Comparison of ENCODE assay signal across 1 cellular context in genomic region chr20:2276015-2276414, GRCh38.
TF ChIP-seq lines count a peak whose summit lies in the region.

No MANE protein-coding gene starts in this region.

TF ChIP-seq in HepG2, 621 proteins besides CTCF, POLR2A, EP300 and RAD21 (continued from another document and continues in another):
- TF ChIP-seq SRSF9 (IDR thresholded peaks at IDR 0.05; ENCODE audit: borderline replicate concordance, insufficient read depth, low read depth, low read length, poor library complexity, severe bottlenecking) (no peak), ZNF841 (CRISPR knock-in tag; IDR thresholded peaks at IDR 0.05; ENCODE audit: borderline replicate concordance) (no peak), ZNF292 (CRISPR knock-in tag; IDR thresholded peaks at IDR 0.05; ENCODE audit: borderline replicate concordance, low read depth) (peak; percentile 21; the same call in 1 of the 2 replicates), ZNF784 (CRISPR knock-in tag; IDR thresholded peaks at IDR 0.05; ENCODE audit: borderline replicate concordance) (no peak), TEF (CRISPR knock-in tag; IDR thresholded peaks at IDR 0.05) (no peak), ELK4 (CRISPR knock-in tag; IDR thresholded peaks at IDR 0.05; ENCODE audit: borderline replicate concordance) (no peak), MAFF (IDR thresholded peaks at IDR 0.05; ENCODE audit: low read depth, low read length) (no peak), HHEX (CRISPR knock-in tag; IDR thresholded peaks at IDR 0.05) (no peak), ZXDC (CRISPR knock-in tag; IDR thresholded peaks at IDR 0.05) (no peak), HES4 (CRISPR knock-in tag; IDR thresholded peaks at IDR 0.05; ENCODE audit: borderline replicate concordance) (no peak), FIP1L1 (IDR thresholded peaks at IDR 0.05; ENCODE audit: borderline replicate concordance, insufficient read depth, low read depth, low read length) (no peak), ZEB1 (IDR thresholded peaks at IDR 0.05; ENCODE audit: insufficient replicate concordance, low read depth) (peak; percentile 42), HOXA5 (CRISPR knock-in tag; IDR thresholded peaks at IDR 0.05) (no peak), SOX6 (IDR thresholded peaks at IDR 0.05) (no peak), SOX6 (CRISPR knock-in tag; IDR thresholded peaks at IDR 0.05) (no peak; the same call in 1 of the 2 replicates), ZNF563 (CRISPR knock-in tag; IDR thresholded peaks at IDR 0.05) (no peak), ZBTB7A (CRISPR knock-in tag; IDR thresholded peaks at IDR 0.05) (no peak), SOX13 (IDR thresholded peaks at IDR 0.05) (no peak), SOX13 (CRISPR knock-in tag; conservative IDR thresholded peaks at IDR 0.05 in 1 of 2, IDR thresholded peaks at IDR 0.05 in 1 of 2) (peak in 1 of 2 experiments; percentile 62; a peak in 1 of 4 replicates), NFYB (CRISPR knock-in tag; IDR thresholded peaks at IDR 0.05) (no peak), ZNF589 (CRISPR knock-in tag; conservative IDR thresholded peaks at IDR 0.05) (no peak), SSRP1 (CRISPR knock-in tag; IDR thresholded peaks at IDR 0.05) (no peak), SRSF1 (optimal IDR thresholded peaks at IDR 0.05; ENCODE audit: low read depth, low read length) (no peak), MXD3 (CRISPR knock-in tag; IDR thresholded peaks at IDR 0.05) (no peak), ARID3A (IDR thresholded peaks at IDR 0.05; ENCODE audit: low read depth, low read length) (peak; percentile 77), KLF15 (CRISPR knock-in tag; IDR thresholded peaks at IDR 0.05; ENCODE audit: borderline replicate concordance) (no peak), CREB1 (IDR thresholded peaks at IDR 0.05) (no peak), CREB1 (CRISPR knock-in tag; IDR thresholded peaks at IDR 0.05) (no peak), DDIT3 (CRISPR knock-in tag; IDR thresholded peaks at IDR 0.05) (no peak), ZNF276 (CRISPR knock-in tag; IDR thresholded peaks at IDR 0.05; ENCODE audit: low read depth) (no peak), ZNF703 (CRISPR knock-in tag; IDR thresholded peaks at IDR 0.05; ENCODE audit: borderline replicate concordance) (no peak), E2F1 (CRISPR knock-in tag; IDR thresholded peaks at IDR 0.05) (no peak), RBFOX2 (IDR thresholded peaks at IDR 0.05; ENCODE audit: low read depth, low read length) (no peak), AHDC1 (CRISPR knock-in tag; IDR thresholded peaks at IDR 0.05; ENCODE audit: borderline replicate concordance) (peak; percentile 66; the same call in 1 of the 2 replicates), U2AF2 (IDR thresholded peaks at IDR 0.05; ENCODE audit: low read depth, low read length) (no peak), ZNF644 (CRISPR knock-in tag; IDR thresholded peaks at IDR 0.05; ENCODE audit: low read depth) (peak; percentile 73; the same call in 1 of the 2 replicates), ZSCAN29 (CRISPR knock-in tag; conservative IDR thresholded peaks at IDR 0.05) (no peak), ZNF138 (CRISPR knock-in tag; IDR thresholded peaks at IDR 0.05; ENCODE audit: low read depth) (no peak), RXRB (CRISPR knock-in tag; IDR thresholded peaks at IDR 0.05; ENCODE audit: borderline replicate concordance) (peak; percentile 61; the same call in 1 of the 2 replicates), MYC (CRISPR knock-in tag; IDR thresholded peaks at IDR 0.05; ENCODE audit: borderline replicate concordance) (no peak), ZNF329 (CRISPR knock-in tag; IDR thresholded peaks at IDR 0.05; ENCODE audit: low read depth) (no peak), FOXO1 (CRISPR knock-in tag; IDR thresholded peaks at IDR 0.05) (no peak), MAX (IDR thresholded peaks at IDR 0.05) (no peak), ZNF24 (IDR thresholded peaks at IDR 0.05) (no peak), SRSF4 (IDR thresholded peaks at IDR 0.05; ENCODE audit: low read depth, low read length, poor library complexity, severe bottlenecking) (no peak), CBX1 (IDR thresholded peaks at IDR 0.05; ENCODE audit: low read depth) (no peak), ZNF350 (CRISPR knock-in tag; IDR thresholded peaks at IDR 0.05; ENCODE audit: borderline replicate concordance, low read depth) (no peak), ONECUT2 (CRISPR knock-in tag; IDR thresholded peaks at IDR 0.05) (no peak)
